ENCODE assay signal across 8 cellular contexts in genomic region chr18:75247601-75248421, GRCh38. TPM values are rescaled to one million over a fixed set of nuclear protein-coding genes. Genes with fewer than 3 reads are reported as not detected.
DNase-seq lines count a peak whose midpoint lies in the region; ATAC-seq and TF ChIP-seq lines count a peak whose summit lies in the region.

No MANE protein-coding gene starts in this region.

- peaks cover 0 to 5% (median under 1%) of the 10 kb centered on the region in 5 experiments for H3K9me3 Mint-ChIP-seq in brain

- H3K27ac Mint-ChIP-seq in brain, result peak overlapping the region; percentile 18 to 98 (median 80)

- peaks cover 18% of the 10 kb centered on the region for H3K4me1 ChIP-seq in testis

- DNase-seq in GM03348 (ENCODE audit: low spot score), result peak; percentile 57
- DNase-seq in NCI-H526 (lab: John Stamatoyannopoulos, UW), result peak; percentile 49 to 53
- DNase-seq in left kidney (ENCODE audit: low read depth, low spot score), result peak; percentile 41
- DNase-seq in testis, result no peak
- no peak for DNase-seq in WERI-Rb-1
- DNase-seq in 8988T, result no peak

- no peaks in the 10 kb centered on the region for H3K27me3 ChIP-seq in testis
- H3K27me3 ChIP-seq in WERI-Rb-1 (ENCODE audit: insufficient read depth, low read depth, severe bottlenecking), result no peaks in the 10 kb centered on the region

- peaks cover 7% of the 10 kb centered on the region for H3K36me3 Mint-ChIP-seq in brain

- H3K4me1 Mint-ChIP-seq in brain, result peaks cover 78% of the 10 kb centered on the region

- peak; percentile 48 for ATAC-seq in GM21619 (IDR thresholded peaks at IDR 0.05; ENCODE audit: unreplicated experiment)

- intact Hi-C loops in testis (cut with DNase I; ENCODE audit: low total_unique reads), result no loop called here

- peak overlapping the region; percentile 36 to 87 (median 75) for H3K4me3 Mint-ChIP-seq in brain

- no peak for TF ChIP-seq POLR2A in testis (IDR thresholded peaks at IDR 0.05)

- H3K27ac ChIP-seq in testis (peak overlapping the region; percentile 82 to 84), WERI-Rb-1 (no peak overlapping the region)

- peak overlapping the region; percentile 4 to 20 for H3K4me3 ChIP-seq in testis
- H3K4me3 ChIP-seq in WERI-Rb-1 (ENCODE audit: low read depth, low read length), result no peak overlapping the region

- no peaks in the 10 kb centered on the region for H3K9me3 ChIP-seq in testis
- no peaks in the 10 kb centered on the region for H3K9me3 ChIP-seq in WERI-Rb-1 (ENCODE audit: severe bottlenecking)

- H3K27me3 Mint-ChIP-seq in brain, result peaks cover 4% of the 10 kb centered on the region

- H3K36me3 ChIP-seq in testis (ENCODE audit: low read depth, missing control alignments) (no peaks in the 10 kb centered on the region), WERI-Rb-1 (no peaks in the 10 kb centered on the region)

- no peak for TF ChIP-seq CTCF in brain (conservative IDR thresholded peaks at IDR 0.05)
- no peak for TF ChIP-seq CTCF in testis (IDR thresholded peaks at IDR 0.05)
- TF ChIP-seq CTCF in WERI-Rb-1 (IDR thresholded peaks at IDR 0.05; ENCODE audit: low read depth, low read length), result no peak

- WGBS in testis, 2 donors, result 36 to 42% methylated on average over 8 of the region's 8 CpGs

RNA-seq across cellular contexts. Expression of gene TSHZ1, which starts 37.2 kb away (rescaled TPM):
- 35.6 TPM for polyA plus RNA-seq in brain (ENCODE audit: insufficient read depth, low read depth, low replicate concordance)
- total RNA-seq in testis, result 10 to 100 TPM; 18.4 to 36.2 TPM
- 12.8 TPM for polyA plus RNA-seq in testis (ENCODE audit: insufficient read depth, low read depth, low replicate concordance)

RNA-seq across cellular contexts. Expression of gene PTGR3, which starts 38.9 kb away (rescaled TPM):
- 30.8 TPM for polyA plus RNA-seq in brain (ENCODE audit: insufficient read depth, low read depth, low replicate concordance)
- total RNA-seq in testis, result 10 to 100 TPM; 13.9 to 27.9 TPM
- 15.7 TPM for polyA plus RNA-seq in testis (ENCODE audit: insufficient read depth, low read depth, low replicate concordance)

Comparison
In these comparisons a context has a peak if more than half of its experiments do, and no peak if none do; other contexts are left out.
1. DNase-seq: peak in GM03348 (single experiment), NCI-H526 (2 of 2) and left kidney (single experiment); none in testis (single experiment), WERI-Rb-1 (single experiment) and 8988T (single experiment).